Comparison of ENCODE assay signal across 8 cellular contexts in genomic region chr1:8373547-8374270, GRCh38. TPM values are rescaled to one million over a fixed set of nuclear protein-coding genes. Genes with fewer than 3 reads are reported as not detected.
DNase-seq lines count a peak whose midpoint lies in the region; ATAC-seq and TF ChIP-seq lines count a peak whose summit lies in the region.

No MANE protein-coding gene starts in this region.

- H3K4me3 Mint-ChIP-seq in GM23338: no peak overlapping the region

- no peak overlapping the region for H3K4me3 ChIP-seq in GM23338
- peak overlapping the region in 1 of 2 donors; percentile 23 for H3K4me3 ChIP-seq in gastroesophageal sphincter
- no peak overlapping the region for H3K4me3 ChIP-seq in ovary

- H3K9me3 ChIP-seq in gastroesophageal sphincter (no peaks in the 10 kb centered on the region), ovary (no peaks in the 10 kb centered on the region)

- peaks cover 30% of the 10 kb centered on the region for H4K20me1 ChIP-seq in GM23338 (replicated peaks; ENCODE audit: insufficient read depth)

- ATAC-seq in GM23338: peak; percentile 28
- peak; percentile 86 for ATAC-seq in gastroesophageal sphincter
- ATAC-seq in HG02798 (IDR thresholded peaks at IDR 0.05; ENCODE audit: poor library complexity, unreplicated experiment): no peak

- intact Hi-C loops in ovary (cut with DNase I): no loop called here

- TF ChIP-seq EP300 in gastroesophageal sphincter (IDR thresholded peaks at IDR 0.05) (no peak), ovary (IDR thresholded peaks at IDR 0.05) (no peak)

- peaks cover 65% of the 10 kb centered on the region for H3K4me1 Mint-ChIP-seq in GM23338

- H3K27ac ChIP-seq in GM23338 (ENCODE audit: low read depth): peak overlapping the region; percentile 86
- H3K27ac ChIP-seq in gastroesophageal sphincter: peak overlapping the region; percentile 89 to 94 (median 92)
- peak overlapping the region; percentile 6 to 31 for H3K27ac ChIP-seq in ovary

- TF ChIP-seq CTCF in GM23338 (conservative IDR thresholded peaks at IDR 0.05; ENCODE audit: low read depth in 2 of 2) (no peak), gastroesophageal sphincter (IDR thresholded peaks at IDR 0.05) (no peak), ovary (IDR thresholded peaks at IDR 0.05) (no peak)

- H3K4me1 ChIP-seq in GM23338 (ENCODE audit: insufficient read depth) (peaks cover 58% of the 10 kb centered on the region), gastroesophageal sphincter (peaks cover 32 to 99% (median 70%) of the 10 kb centered on the region in 3 donors), ovary (ENCODE audit: insufficient read depth) (peaks cover 32% of the 10 kb centered on the region)

- DNase-seq in GM23338 (ENCODE audit: low spot score) (peak; percentile 40), T1000 (lab: John Stamatoyannopoulos, UW) (peak; percentile 64), ovary (peak in 3 of 5 donors; percentile 53 to 77 (median 57)), NCI-H2081 (lab: John Stamatoyannopoulos, UW) (no peak)
- DNase-seq in activated CD4-positive, alpha-beta T cell treated with anti-CD3 and anti-CD28 coated beads, Interleukin-2, amount 50 U/mL, for 1 hour: no peak
- DNase-seq in activated CD8-positive, alpha-beta memory T cell treated with anti-CD3 and anti-CD28 coated beads for 24 hours: no peak

- peaks cover 13% of the 10 kb centered on the region; the same call in 1 of the 2 replicates for H3F3A ChIP-seq in GM23338 (replicated peaks; ENCODE audit: low read depth)

- H3K36me3 ChIP-seq in GM23338 (ENCODE audit: insufficient read depth): no peaks in the 10 kb centered on the region
- H3K36me3 ChIP-seq in gastroesophageal sphincter: no peaks in the 10 kb centered on the region
- H3K36me3 ChIP-seq in ovary: no peaks in the 10 kb centered on the region

- H3K36me3 Mint-ChIP-seq in GM23338 (ENCODE audit: low read depth): peaks cover 4% of the 10 kb centered on the region; the same call in 2 of the 3 replicates

- peak overlapping the region; percentile 71 for H3K27ac Mint-ChIP-seq in GM23338

- TF ChIP-seq POLR2A in gastroesophageal sphincter (IDR thresholded peaks at IDR 0.05): peak; percentile 67 to 68
- TF ChIP-seq POLR2A in ovary (IDR thresholded peaks at IDR 0.05): no peak

- peaks cover 87% of the 10 kb centered on the region for H3K79me2 ChIP-seq in GM23338 (replicated peaks; ENCODE audit: insufficient read depth)

- peaks cover 15% of the 10 kb centered on the region for H3K27me3 Mint-ChIP-seq in GM23338 (ENCODE audit: insufficient read depth, low read depth, poor library complexity)

- H3K27me3 ChIP-seq in GM23338 (ENCODE audit: insufficient read depth) (no peaks in the 10 kb centered on the region), gastroesophageal sphincter (no peaks in the 10 kb centered on the region), ovary (no peaks in the 10 kb centered on the region)

- no peaks in the 10 kb centered on the region for H3K9me2 ChIP-seq in GM23338 (ENCODE audit: insufficient read depth)

- H3K4me2 ChIP-seq in GM23338: peak overlapping the region; percentile 56; the same call in 1 of the 2 replicates

- H2AFZ ChIP-seq in GM23338: no peak overlapping the region

- WGBS in gastroesophageal sphincter (ENCODE audit: low coverage in 1 of 2), 2 donors: 1 to 11% methylated on average over 10 to 17 of the region's 21 CpGs
- 10% methylated on average over 21 of the region's 21 CpGs for WGBS in ovary, 3 donors

- H3K9me3 Mint-ChIP-seq in GM23338: no peaks in the 10 kb centered on the region

TF ChIP-seq in GM23338, 12 proteins besides CTCF, POLR2A, EP300 and RAD21:
- no peak for TF ChIP-seq CREB1 (CRISPR knock-in tag; IDR thresholded peaks at IDR 0.05; ENCODE audit: low read depth)
- TF ChIP-seq, protein P1, sequence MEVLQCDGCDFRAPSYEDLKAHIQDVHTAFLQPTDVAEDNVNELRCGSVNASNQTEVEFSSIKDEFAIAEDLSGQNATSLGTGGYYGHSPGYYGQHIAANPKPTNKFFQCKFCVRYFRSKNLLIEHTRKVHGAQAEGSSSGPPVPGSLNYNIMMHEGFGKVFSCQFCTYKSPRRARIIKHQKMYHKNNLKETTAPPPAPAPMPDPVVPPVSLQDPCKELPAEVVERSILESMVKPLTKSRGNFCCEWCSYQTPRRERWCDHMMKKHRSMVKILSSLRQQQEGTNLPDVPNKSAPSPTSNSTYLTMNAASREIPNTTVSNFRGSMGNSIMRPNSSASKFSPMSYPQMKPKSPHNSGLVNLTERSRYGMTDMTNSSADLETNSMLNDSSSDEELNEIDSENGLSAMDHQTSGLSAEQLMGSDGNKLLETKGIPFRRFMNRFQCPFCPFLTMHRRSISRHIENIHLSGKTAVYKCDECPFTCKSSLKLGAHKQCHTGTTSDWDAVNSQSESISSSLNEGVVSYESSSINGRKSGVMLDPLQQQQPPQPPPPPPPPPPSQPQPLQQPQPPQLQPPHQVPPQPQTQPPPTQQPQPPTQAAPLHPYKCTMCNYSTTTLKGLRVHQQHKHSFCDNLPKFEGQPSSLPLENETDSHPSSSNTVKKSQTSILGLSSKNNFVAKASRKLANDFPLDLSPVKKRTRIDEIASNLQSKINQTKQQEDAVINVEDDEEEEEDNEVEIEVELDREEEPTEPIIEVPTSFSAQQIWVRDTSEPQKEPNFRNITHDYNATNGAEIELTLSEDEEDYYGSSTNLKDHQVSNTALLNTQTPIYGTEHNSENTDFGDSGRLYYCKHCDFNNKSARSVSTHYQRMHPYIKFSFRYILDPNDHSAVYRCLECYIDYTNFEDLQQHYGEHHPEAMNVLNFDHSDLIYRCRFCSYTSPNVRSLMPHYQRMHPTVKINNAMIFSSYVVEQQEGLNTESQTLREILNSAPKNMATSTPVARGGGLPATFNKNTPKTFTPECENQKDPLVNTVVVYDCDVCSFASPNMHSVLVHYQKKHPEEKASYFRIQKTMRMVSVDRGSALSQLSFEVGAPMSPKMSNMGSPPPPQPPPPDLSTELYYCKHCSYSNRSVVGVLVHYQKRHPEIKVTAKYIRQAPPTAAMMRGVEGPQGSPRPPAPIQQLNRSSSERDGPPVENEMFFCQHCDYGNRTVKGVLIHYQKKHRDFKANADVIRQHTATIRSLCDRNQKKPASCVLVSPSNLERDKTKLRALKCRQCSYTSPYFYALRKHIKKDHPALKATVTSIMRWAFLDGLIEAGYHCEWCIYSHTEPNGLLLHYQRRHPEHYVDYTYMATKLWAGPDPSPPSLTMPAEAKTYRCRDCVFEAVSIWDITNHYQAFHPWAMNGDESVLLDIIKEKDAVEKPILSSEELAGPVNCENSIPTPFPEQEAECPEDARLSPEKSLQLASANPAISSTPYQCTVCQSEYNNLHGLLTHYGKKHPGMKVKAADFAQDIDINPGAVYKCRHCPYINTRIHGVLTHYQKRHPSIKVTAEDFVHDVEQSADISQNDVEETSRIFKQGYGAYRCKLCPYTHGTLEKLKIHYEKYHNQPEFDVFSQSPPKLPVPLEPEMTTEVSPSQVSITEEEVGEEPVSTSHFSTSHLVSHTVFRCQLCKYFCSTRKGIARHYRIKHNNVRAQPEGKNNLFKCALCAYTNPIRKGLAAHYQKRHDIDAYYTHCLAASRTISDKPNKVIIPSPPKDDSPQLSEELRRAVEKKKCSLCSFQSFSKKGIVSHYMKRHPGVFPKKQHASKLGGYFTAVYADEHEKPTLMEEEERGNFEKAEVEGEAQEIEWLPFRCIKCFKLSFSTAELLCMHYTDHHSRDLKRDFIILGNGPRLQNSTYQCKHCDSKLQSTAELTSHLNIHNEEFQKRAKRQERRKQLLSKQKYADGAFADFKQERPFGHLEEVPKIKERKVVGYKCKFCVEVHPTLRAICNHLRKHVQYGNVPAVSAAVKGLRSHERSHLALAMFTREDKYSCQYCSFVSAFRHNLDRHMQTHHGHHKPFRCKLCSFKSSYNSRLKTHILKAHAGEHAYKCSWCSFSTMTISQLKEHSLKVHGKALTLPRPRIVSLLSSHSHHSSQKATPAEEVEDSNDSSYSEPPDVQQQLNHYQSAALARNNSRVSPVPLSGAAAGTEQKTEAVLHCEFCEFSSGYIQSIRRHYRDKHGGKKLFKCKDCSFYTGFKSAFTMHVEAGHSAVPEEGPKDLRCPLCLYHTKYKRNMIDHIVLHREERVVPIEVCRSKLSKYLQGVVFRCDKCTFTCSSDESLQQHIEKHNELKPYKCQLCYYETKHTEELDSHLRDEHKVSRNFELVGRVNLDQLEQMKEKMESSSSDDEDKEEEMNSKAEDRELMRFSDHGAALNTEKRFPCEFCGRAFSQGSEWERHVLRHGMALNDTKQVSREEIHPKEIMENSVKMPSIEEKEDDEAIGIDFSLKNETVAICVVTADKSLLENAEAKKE (CRISPR knock-in tag; IDR thresholded peaks at IDR 0.05): 0 out of 2 replicates have a peak, but pooled peaks have one; percentile 52

RNA-seq across cellular contexts. Expression of gene SLC45A1, which starts 55.8 kb away (rescaled TPM):
- total RNA-seq in GM23338 (2014; rRNA removed; shearing (Covaris generic)): 2.2 and 2.3 TPM in 2 replicates
- polyA plus RNA-seq in GM23338 (2016; fragmentation: Nextera tagmentation; extraction: Ambion mirVana) (1.1 and 1.3 TPM in 2 replicates), ovary (1 to 10 TPM in 1 of 2 donors, under 1 TPM in 1; 0.70 to 4.7 TPM)
- total RNA-seq in gastroesophageal sphincter (1 to 10 TPM; 5.8 to 9.8 (median 6.7) TPM), ovary (1 to 10 TPM; 2.7 to 7.2 (median 4.5) TPM)

Comparison
In these comparisons a context has a peak if more than half of its experiments do, and no peak if none do; other contexts are left out.
1. DNase-seq: peak in GM23338 (single experiment), T1000 (single experiment) and ovary (3 of 5); none in NCI-H2081 (0 of 2), activated CD4-positive, alpha-beta T cell treated with anti-CD3 and anti-CD28 coated beads, Interleukin-2, amount 50 U/mL, for 1 hour (single experiment) and activated CD8-positive, alpha-beta memory T cell treated with anti-CD3 and anti-CD28 coated beads for 24 hours (single experiment).
2. H3K27ac ChIP-seq: peak in every context shown above with its lines; median percentile 92 in gastroesophageal sphincter; 86 in GM23338; 18 in ovary.